ENCODE assay signal across 11 cellular contexts in genomic region chr6:42338573-42339218, GRCh38.
DNase-seq lines count a peak whose midpoint lies in the region; ATAC-seq and TF ChIP-seq lines count a peak whose summit lies in the region.
"Had no signal": no experiment of that assay in that cellular context is flagged by ENCODE, and none has a peak within 500 bp of the region (broad histone marks: within the 10 kb centered on the region; RNA-seq: fewer than 3 reads in every experiment).

No MANE protein-coding gene starts in this region.

- peak; percentile 22; the same call in 1 of the 2 replicates for TF ChIP-seq CTCF in BJ (IDR thresholded peaks at IDR 0.05; ENCODE audit: insufficient read depth, low read depth, low read length)

- POLR2A ChIA-PET in BJ (lab: Charles Lee): interaction anchor here (0.5 kb wide), 2 partner anchors 40 to 443 kb away, joined by 5 read pairs; partner anchors contain the start of gene BICRAL

- H3K9me3 Mint-ChIP-seq in activated T-helper 17 cell treated with anti-CD3 and anti-CD28 coated beads, Interleukin-2, amount 50 U/mL, for 72 hours: no peaks in the 10 kb centered on the region
- H3K9me3 Mint-ChIP-seq: dendritic cell treated with granulocyte-macrophage colony-stimulating factor and Interleukin-4, amounts not matched to agents 40 ng/mL and 50 ng/mL, for 4 days; neural crest cell had no signal

- H3K27me3 Mint-ChIP-seq in activated T-helper 17 cell treated with anti-CD3 and anti-CD28 coated beads, Interleukin-2, amount 50 U/mL, for 72 hours: no peaks in the 10 kb centered on the region
- H3K27me3 Mint-ChIP-seq: dendritic cell treated with granulocyte-macrophage colony-stimulating factor and Interleukin-4, amounts not matched to agents 40 ng/mL and 50 ng/mL, for 4 days had no signal

- H3K27ac Mint-ChIP-seq in activated T-helper 17 cell treated with anti-CD3 and anti-CD28 coated beads, Interleukin-2, amount 50 U/mL, for 72 hours: peak overlapping the region; percentile 98
- H3K27ac Mint-ChIP-seq: dendritic cell treated with granulocyte-macrophage colony-stimulating factor and Interleukin-4, amounts not matched to agents 40 ng/mL and 50 ng/mL, for 4 days had no signal

- intact Hi-C loops in left colon (cut with DNase I, micrococcal nuclease): no loop called here

- peaks cover 36% of the 10 kb centered on the region for H3K4me1 Mint-ChIP-seq in activated T-helper 17 cell treated with anti-CD3 and anti-CD28 coated beads, Interleukin-2, amount 50 U/mL, for 72 hours
- H3K4me1 Mint-ChIP-seq: neural crest cell had no signal

- ATAC-seq in activated T-helper 17 cell treated with anti-CD3 and anti-CD28 coated beads, Interleukin-2, amount 50 U/mL, for 72 hours (replicated peaks): peak; percentile 63
- peak; percentile 49 for ATAC-seq in left colon
- ATAC-seq in GM19351 (IDR thresholded peaks at IDR 0.05; ENCODE audit: unreplicated experiment): no peak
- ATAC-seq in HG03354 (IDR thresholded peaks at IDR 0.05; ENCODE audit: poor library complexity, severe bottlenecking, unreplicated experiment): no peak

- peaks cover 11% of the 10 kb centered on the region for H3K36me3 Mint-ChIP-seq in activated T-helper 17 cell treated with anti-CD3 and anti-CD28 coated beads, Interleukin-2, amount 50 U/mL, for 72 hours (ENCODE audit: low read depth)

- H3K4me3 Mint-ChIP-seq in activated T-helper 17 cell treated with anti-CD3 and anti-CD28 coated beads, Interleukin-2, amount 50 U/mL, for 72 hours: peak overlapping the region; percentile 72
- H3K4me3 Mint-ChIP-seq: dendritic cell treated with granulocyte-macrophage colony-stimulating factor and Interleukin-4, amounts not matched to agents 40 ng/mL and 50 ng/mL, for 4 days; neural crest cell had no signal

- H3K36me3 ChIP-seq in BJ (ENCODE audit: control insufficient read depth, insufficient read depth, low read length): no peaks in the 10 kb centered on the region

- CTCF ChIA-PET in BJ (lab: Yijun Ruan, JAX): no interaction called here

- no peaks in the 10 kb centered on the region for H3K27me3 ChIP-seq in BJ (ENCODE audit: control insufficient read depth, insufficient read depth, low read length)

- DNase-seq in BJ (ENCODE audit: low read depth) (peak; percentile 97), HS-27A (ENCODE audit: low read depth) (peak; percentile 98), left colon (no peak), retina (no peak), NCI-H510A treated with DMSO at 0.1 percent for 48 hours (lab: John Stamatoyannopoulos, UW) (no peak)
- DNase-seq: substantia nigra had no signal

- H3K4me3 ChIP-seq in BJ (ENCODE audit: low read depth, low read length): no peak overlapping the region

Comparison
In these comparisons a context has a peak if more than half of its experiments do, and no peak if none do; other contexts are left out.
1. DNase-seq: peak in BJ (single experiment) and HS-27A (single experiment); none in left colon (0 of 2), retina (single experiment) and NCI-H510A treated with DMSO at 0.1 percent for 48 hours (single experiment).
2. ATAC-seq: peak in activated T-helper 17 cell treated with anti-CD3 and anti-CD28 coated beads, Interleukin-2, amount 50 U/mL, for 72 hours (single experiment) and left colon (single experiment); none in GM19351 (single experiment) and HG03354 (single experiment).